In genomic region chr2:58649746-58650145, GRCh38 we compare ENCODE assay signal across 33 cellular contexts.
"Had no signal": no experiment of that assay in that cellular context is flagged by ENCODE, and none has a peak within 500 bp of the region (broad histone marks: within the 10 kb centered on the region; RNA-seq: fewer than 3 reads in every experiment).

No MANE protein-coding gene starts in this region.

- H3K27me3 Mint-ChIP-seq: activated CD8-positive, alpha-beta T cell treated with anti-CD3 and anti-CD28 coated beads for 36 hours; activated naive CD4-positive, alpha-beta T cell treated with anti-CD3 and anti-CD28 coated beads, Interleukin-2, amount 50 U/mL, for 24 hours; brain; central memory CD8-positive, alpha-beta T cell had no signal

- H3K36me3 ChIP-seq: cardiac muscle cell, Peyer's patch, SJSA1 had no signal

- H3K4me1 Mint-ChIP-seq: activated CD4-positive, alpha-beta T cell treated with anti-CD3 and anti-CD28 coated beads, Interleukin-2, amount 10 ng/mL, durations not matched to agents 24 days and 14 days; activated naive CD4-positive, alpha-beta T cell treated with anti-CD3 and anti-CD28 coated beads, Interleukin-2, amount 50 U/mL, for 24 hours; activated naive CD8-positive, alpha-beta T cell treated with anti-CD3 and anti-CD28 coated beads, Interleukin-2, amount 10 ng/mL, durations not matched to agents 7 days and 5 days; central memory CD8-positive, alpha-beta T cell had no signal

- DNase-seq: activated CD4-positive, alpha-beta T cell treated with anti-CD3 and anti-CD28 coated beads, Interleukin-2, amount 10 ng/mL, durations not matched to agents 24 days and 14 days; activated CD4-positive, alpha-beta T cell treated with anti-CD3 and anti-CD28 coated beads, Interleukin-2, amount 50 U/mL, for 4 hours; activated CD8-positive, alpha-beta T cell treated with anti-CD3 and anti-CD28 coated beads for 36 hours; activated gamma-delta T cell; activated naive CD4-positive, alpha-beta T cell treated with Interleukin-2 at 50 U/mL for 16 hours; activated naive CD8-positive, alpha-beta T cell treated with anti-CD3 and anti-CD28 coated beads, Interleukin-2, amount 10 ng/mL, durations not matched to agents 7 days and 5 days; activated T-cell treated with anti-CD3 and anti-CD28 coated beads, Interleukin-2, amount 50 U/mL, for 1 hour; Kasumi-1; KG1; MM.1S; MV-4-11; NCI-H1092; NCI-H1436 treated with DMSO at 0.1 percent for 48 hours; NCI-H1694 treated with DMSO at 0.1 percent for 48 hours; NCI-H2171; NCI-H2227 treated with DMSO at 0.1 percent for 48 hours; NCI-H510A treated with DMSO at 0.1 percent for 48 hours; NCI-H526 treated with DMSO at 0.1 percent for 48 hours; NCI-H82; NK-92 treated with Interleukin-12 subunit alpha and Interleukin-12 subunit beta, amount 100 ng/mL, for 24 hours; PC-3; Peyer's patch; RPMI8226; SHP77 treated with DMSO at 0.1 percent for 48 hours; SK-N-SH had no signal

- H3K9me3 Mint-ChIP-seq: activated CD4-positive, alpha-beta T cell treated with anti-CD3 and anti-CD28 coated beads, Interleukin-2, amount 10 ng/mL, durations not matched to agents 24 days and 14 days; activated CD8-positive, alpha-beta T cell treated with anti-CD3 and anti-CD28 coated beads for 36 hours; activated naive CD4-positive, alpha-beta T cell treated with anti-CD3 and anti-CD28 coated beads, Interleukin-2, amount 50 U/mL, for 24 hours; activated naive CD8-positive, alpha-beta T cell treated with anti-CD3 and anti-CD28 coated beads, Interleukin-2, amount 10 ng/mL, durations not matched to agents 7 days and 5 days; activated T-helper 2 cell treated with anti-CD3 and anti-CD28 coated beads, Interferon-gamma antibody, Interleukin-2, Interleukin-4, amounts not matched to agents 10 μg/mL and 5 μg/mL and 100 μg/mL, durations not matched to agents 14 hours and 24 hours and 36 hours; central memory CD8-positive, alpha-beta T cell; T-helper 1 cell treated with Interleukin-12 subunit alpha and Interleukin-12 subunit beta and Interleukin-4 antibody, amounts not matched to agents 30 μg/mL and 1 μg/mL, for 36 hours; T-helper 2 cell treated with Interferon-gamma antibody and Interleukin-4, amounts not matched to agents 5 μg/mL and 100 μg/mL, for 36 hours had no signal

- ATAC-seq: activated CD8-positive, alpha-beta T cell treated with anti-CD3 and anti-CD28 coated beads for 36 hours; PC-3 had no signal

- H3K4me3 Mint-ChIP-seq: activated CD4-positive, alpha-beta T cell treated with anti-CD3 and anti-CD28 coated beads, Interleukin-2, amount 10 ng/mL, durations not matched to agents 24 days and 14 days; activated CD8-positive, alpha-beta T cell treated with anti-CD3 and anti-CD28 coated beads for 36 hours; activated naive CD4-positive, alpha-beta T cell treated with anti-CD3 and anti-CD28 coated beads, Interleukin-2, amount 50 U/mL, for 24 hours; activated naive CD8-positive, alpha-beta T cell treated with anti-CD3 and anti-CD28 coated beads, Interleukin-2, amount 10 ng/mL, durations not matched to agents 7 days and 5 days; central memory CD8-positive, alpha-beta T cell; T-helper 1 cell treated with Interleukin-12 subunit alpha and Interleukin-12 subunit beta and Interleukin-4 antibody, amounts not matched to agents 30 μg/mL and 1 μg/mL, for 36 hours; T-helper 2 cell treated with Interferon-gamma antibody and Interleukin-4, amounts not matched to agents 5 μg/mL and 100 μg/mL, for 36 hours had no signal

- H3K9me3 ChIP-seq: Peyer's patch, SJSA1, SK-N-SH had no signal

- H3K36me3 Mint-ChIP-seq: activated naive CD4-positive, alpha-beta T cell treated with anti-CD3 and anti-CD28 coated beads, Interleukin-2, amount 50 U/mL, for 24 hours; activated naive CD8-positive, alpha-beta T cell treated with anti-CD3 and anti-CD28 coated beads, Interleukin-2, amount 10 ng/mL, durations not matched to agents 7 days and 5 days; brain had no signal

- H3K27ac ChIP-seq: cardiac muscle cell, Peyer's patch, SJSA1 had no signal

- H3K27me3 ChIP-seq: cardiac muscle cell, Peyer's patch had no signal

- H3K4me3 ChIP-seq: cardiac muscle cell, Peyer's patch, SJSA1 had no signal

- H3K4me1 ChIP-seq: Peyer's patch, SJSA1 had no signal

- H3K27ac Mint-ChIP-seq: activated CD4-positive, alpha-beta T cell treated with anti-CD3 and anti-CD28 coated beads, Interleukin-2, amount 10 ng/mL, durations not matched to agents 24 days and 14 days; activated CD8-positive, alpha-beta T cell treated with anti-CD3 and anti-CD28 coated beads for 36 hours; activated naive CD4-positive, alpha-beta T cell treated with anti-CD3 and anti-CD28 coated beads, Interleukin-2, amount 50 U/mL, for 24 hours; activated naive CD8-positive, alpha-beta T cell treated with anti-CD3 and anti-CD28 coated beads, Interleukin-2, amount 10 ng/mL, durations not matched to agents 7 days and 5 days; activated T-helper 2 cell treated with anti-CD3 and anti-CD28 coated beads, Interferon-gamma antibody, Interleukin-2, Interleukin-4, amounts not matched to agents 10 μg/mL and 5 μg/mL and 100 μg/mL, durations not matched to agents 14 hours and 24 hours and 36 hours; T-helper 1 cell treated with Interleukin-12 subunit alpha and Interleukin-12 subunit beta and Interleukin-4 antibody, amounts not matched to agents 30 μg/mL and 1 μg/mL, for 36 hours; T-helper 2 cell treated with Interferon-gamma antibody and Interleukin-4, amounts not matched to agents 5 μg/mL and 100 μg/mL, for 36 hours had no signal
